11 cellular contexts compared by ENCODE assay signal in the genomic region with DNA sequence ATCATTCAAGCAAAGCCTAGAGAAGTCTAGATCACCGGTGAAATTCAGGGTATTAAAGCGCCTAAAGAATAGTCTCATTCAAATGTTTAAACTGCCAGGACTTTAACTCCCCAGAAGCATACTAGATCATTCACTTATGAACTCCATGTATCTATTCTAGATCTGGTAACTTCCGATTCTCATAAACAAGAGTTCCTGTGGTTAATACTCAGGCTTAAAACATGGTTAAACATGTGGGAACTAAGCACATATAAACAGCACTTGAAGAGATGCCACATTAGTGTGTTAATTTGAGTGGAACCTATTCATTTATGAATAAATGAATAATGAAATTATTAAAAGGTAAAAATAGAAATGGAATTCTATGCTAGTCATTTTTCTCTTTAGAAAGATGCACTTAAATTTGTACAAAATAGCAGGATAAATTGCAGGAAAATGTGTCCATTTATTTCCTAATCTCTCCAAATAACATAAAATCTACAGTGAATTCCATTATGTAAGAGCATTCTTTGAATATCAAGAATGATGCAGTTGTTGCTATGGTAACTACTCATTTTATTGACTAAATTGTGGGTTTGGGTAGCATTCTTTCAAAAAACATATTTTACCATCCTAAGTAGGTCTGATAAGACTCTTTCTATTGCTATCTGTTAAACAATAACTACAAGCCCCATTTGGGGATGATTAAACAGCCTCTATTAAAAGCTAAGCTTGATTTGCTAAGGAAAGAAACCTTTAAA.
DNase-seq lines count a peak whose midpoint lies in the region; ATAC-seq, FAIRE-seq and TF ChIP-seq lines count a peak whose summit lies in the region.
"Had no signal": no experiment of that assay in that cellular context is flagged by ENCODE, and none has a peak within 500 bp of the region (broad histone marks: within the 10 kb centered on the region; RNA-seq: fewer than 3 reads in every experiment).

No MANE protein-coding gene starts in this region.

- ATAC-seq in GM12878 (no peak), HG03097 (IDR thresholded peaks at IDR 0.05; ENCODE audit: low FRiP score, unreplicated experiment) (no peak)
- ATAC-seq: foreskin keratinocyte had no signal

- no peak overlapping the region for H2AFZ ChIP-seq in GM12878 (ENCODE audit: control insufficient read depth, low read depth, low read length)

- peak overlapping the region in 8 of 10 experiments; percentile 85 to 96 (median 91); a peak in 13 of 20 replicates for H3K4me3 ChIP-seq in BLaER1 treated with 17β-estradiol and CSF1 and Interleukin-3, amounts not matched to agents 10 nM and 100 nM
- peak overlapping the region; percentile 72 for H3K4me3 ChIP-seq in HUES6 (ENCODE audit: low read depth, low read length)
- H3K4me3 ChIP-seq in GM12878, result peak overlapping the region; percentile 99
- peak overlapping the region; percentile 76 to 95 for H3K4me3 ChIP-seq in muscle layer of duodenum (ENCODE audit: low read depth in 1 of 2, low read length in 2 of 2)
- H3K4me3 ChIP-seq in colonic mucosa, result no peak overlapping the region

- peak overlapping the region in 6 of 11 experiments; percentile 83 to 94 (median 88); a peak in 10 of 22 replicates for H3K9ac ChIP-seq in BLaER1 treated with 17β-estradiol and CSF1 and Interleukin-3, amounts not matched to agents 10 nM and 100 nM
- H3K9ac ChIP-seq in HUES6 (ENCODE audit: low read length), result no peak overlapping the region
- no peak overlapping the region for H3K9ac ChIP-seq in GM12878 (ENCODE audit: control insufficient read depth, insufficient read depth, low read length)
- peak overlapping the region in 1 of 2 donors; percentile 91 for H3K9ac ChIP-seq in colonic mucosa (ENCODE audit: low read depth in 2 of 2, low read length in 2 of 2)

- no peak for TF ChIP-seq RAD21 in GM12878 (IDR thresholded peaks at IDR 0.05; ENCODE audit: insufficient read depth, low read depth, low read length)

- RAD21 ChIA-PET in GM12878 (lab: Charles Lee; ENCODE audit: unreplicated experiment), result no interaction called here

- peak overlapping the region; percentile 89 to 97 (median 93); a peak in 20 of 22 replicates for H3K4me2 ChIP-seq in BLaER1 treated with 17β-estradiol and CSF1 and Interleukin-3, amounts not matched to agents 10 nM and 100 nM
- peak overlapping the region; percentile 84 for H3K4me2 ChIP-seq in GM12878 (ENCODE audit: control insufficient read depth, insufficient read depth)

- H4K20me1 ChIP-seq in BLaER1 treated with 17β-estradiol and CSF1 and Interleukin-3, amounts not matched to agents 10 nM and 100 nM, result peaks cover 0 to 57% (median 0%) of the 10 kb centered on the region in 11 experiments; a peak in 9 of 22 replicates
- no peaks in the 10 kb centered on the region for H4K20me1 ChIP-seq in GM12878 (ENCODE audit: control insufficient read depth, insufficient read depth)

- H3K79me2 ChIP-seq in GM12878 (ENCODE audit: control insufficient read depth, insufficient read depth, low read length), result peaks cover 35% of the 10 kb centered on the region

- peaks cover 5 to 29% (median 10%) of the 10 kb centered on the region in 11 experiments; a peak in 15 of 22 replicates for H3K36me3 ChIP-seq in BLaER1 treated with 17β-estradiol and CSF1 and Interleukin-3, amounts not matched to agents 10 nM and 100 nM
- no peaks in the 10 kb centered on the region for H3K36me3 ChIP-seq in HUES6 (ENCODE audit: control insufficient read depth, insufficient read depth, low read length)
- H3K36me3 ChIP-seq in GM12878 (ENCODE audit: control insufficient read depth in 2 of 2, insufficient read depth in 2 of 2, low read length in 1 of 2), result peaks cover 0 to 3% of the 10 kb centered on the region in 2 experiments; a peak in 2 of 4 replicates
- no peaks in the 10 kb centered on the region for H3K36me3 ChIP-seq in muscle layer of duodenum (ENCODE audit: control insufficient read depth in 1 of 2, insufficient read depth in 2 of 2, low read length in 2 of 2)
- no peaks in the 10 kb centered on the region for H3K36me3 ChIP-seq in colonic mucosa

- H3K4me1 ChIP-seq in BLaER1 treated with 17β-estradiol and CSF1 and Interleukin-3, amounts not matched to agents 10 nM and 100 nM, result peaks cover 15 to 64% (median 24%) of the 10 kb centered on the region in 10 experiments
- H3K4me1 ChIP-seq in HUES6 (ENCODE audit: control insufficient read depth, insufficient read depth, low read length), result peaks cover 6% of the 10 kb centered on the region; the same call in 1 of the 2 replicates
- H3K4me1 ChIP-seq in GM12878 (ENCODE audit: control insufficient read depth, insufficient read depth, low read length), result peaks cover 8% of the 10 kb centered on the region
- H3K4me1 ChIP-seq in muscle layer of duodenum (ENCODE audit: control insufficient read depth in 1 of 2, insufficient read depth in 2 of 2, low read length in 2 of 2), result peaks cover 5 to 24% of the 10 kb centered on the region in 2 donors
- H3K4me1 ChIP-seq in colonic mucosa, result no peaks in the 10 kb centered on the region

- TF ChIP-seq CTCF in GM12878 (IDR thresholded peaks at IDR 0.05 in 2 of 3, conservative IDR thresholded peaks at IDR 0.05 in 1 of 3; ENCODE audit: control insufficient read depth in 2 of 3, extremely low read depth in 1 of 3, insufficient read depth in 1 of 3, low read depth in 3 of 3, low read length in 3 of 3) (no peak), colonic mucosa (IDR thresholded peaks at IDR 0.05) (no peak)

- H3K27ac ChIP-seq in BLaER1 treated with 17β-estradiol and CSF1 and Interleukin-3, amounts not matched to agents 10 nM and 100 nM, result peak overlapping the region in 3 of 11 experiments; percentile 79 to 91 (median 83); a peak in 6 of 22 replicates
- H3K27ac ChIP-seq in HUES6 (ENCODE audit: low read depth, low read length), result no peak overlapping the region
- H3K27ac ChIP-seq in GM12878 (ENCODE audit: control insufficient read depth, insufficient read depth), result no peak overlapping the region; the same call in 1 of the 2 replicates
- H3K27ac ChIP-seq in muscle layer of duodenum (ENCODE audit: low read length), result no peak overlapping the region
- no peak overlapping the region for H3K27ac ChIP-seq in colonic mucosa
- H3K27ac ChIP-seq: foreskin keratinocyte had no signal

- CTCF ChIA-PET in GM12878 (lab: Yijun Ruan, JAX) (interaction anchor here (1.1 kb wide), 1 partner anchor 221 kb away, joined by 3 read pairs; no protein-coding TSS in a partner anchor), HEK293T (lab: Yijun Ruan, JAX) (no interaction called here)

- no peaks in the 10 kb centered on the region for H3K9me3 ChIP-seq in BLaER1 treated with 17β-estradiol and CSF1 and Interleukin-3, amounts not matched to agents 10 nM and 100 nM (replicated peaks in 1 of 11)
- H3K9me3 ChIP-seq in HUES6 (ENCODE audit: control insufficient read depth, insufficient read depth, low read depth, low read length) (no peaks in the 10 kb centered on the region), GM12878 (replicated peaks; ENCODE audit: control insufficient read depth, insufficient read depth, low read length) (no peaks in the 10 kb centered on the region), muscle layer of duodenum (ENCODE audit: control insufficient read depth in 1 of 2, low read length in 2 of 2) (no peaks in the 10 kb centered on the region), colonic mucosa (no peaks in the 10 kb centered on the region)

- H3K27me3 ChIP-seq in BLaER1 treated with 17β-estradiol and CSF1 and Interleukin-3, amounts not matched to agents 10 nM and 100 nM, result no peaks in the 10 kb centered on the region
- H3K27me3 ChIP-seq in HUES6 (ENCODE audit: control insufficient read depth, insufficient read depth, low read length) (no peaks in the 10 kb centered on the region), GM12878 (replicated peaks in 1 of 2; ENCODE audit: control insufficient read depth in 2 of 2, insufficient read depth in 2 of 2, low read length in 1 of 2) (no peaks in the 10 kb centered on the region), muscle layer of duodenum (ENCODE audit: low read depth, low read length) (no peaks in the 10 kb centered on the region), colonic mucosa (no peaks in the 10 kb centered on the region)
- H3K27me3 ChIP-seq: foreskin keratinocyte had no signal

- FAIRE-seq in GM12878 (lab: Jason Lieb, UNC), result no peak

- TF ChIP-seq POLR2A in GM12878 (IDR thresholded peaks at IDR 0.05; ENCODE audit: low read depth, low read length), result no peak

- SMC1A ChIA-PET in GM12878 (lab: Charles Lee; ENCODE audit: uncharacterized antibody, unreplicated experiment), result interaction anchor here (1.0 to 1.2 kb wide), 2 partner anchors 9 to 72 kb away, joined by 4 read pairs; no protein-coding TSS in a partner anchor

- DNase-seq in GM12878 (ENCODE audit: low read depth, low spot score) (no peak), colonic mucosa (no peak), HEK293T (ENCODE audit: extremely low spot score) (no peak), kidney glomerular epithelial cell (lab: John Stamatoyannopoulos, UW) (no peak)
- DNase-seq: activated CD4-positive, alpha-beta T cell treated with anti-CD3 and anti-CD28 coated beads for 48 hours; NCI-H2029 treated with DMSO at 0.1 percent for 48 hours had no signal

- intact Hi-C loops in GM12878 (cut with micrococcal nuclease; ENCODE audit: unreplicated experiment) (loop anchor here (10.0 kb wide), 1 partner anchor 177 kb away; a partner anchor contains a TSS), colonic mucosa (cut with DNase I) (no loop called here)

- in situ Hi-C loops in GM12878 (cut with MboI), result no loop called here

- 91% methylated on average over 3 of the region's 3 CpGs for WGBS in GM12878 (ENCODE audit: insufficient coverage, insufficient replicate concordance, low lambda C conversion rate, missing lambda C conversion rate)

- TF ChIP-seq EP300 in GM12878 (IDR thresholded peaks at IDR 0.05; ENCODE audit: borderline replicate concordance in 1 of 2, control insufficient read depth in 1 of 2, low read depth in 2 of 2, low read length in 2 of 2), result no peak

- no TSS peak for BruUV-seq in GM12878 (replicated peaks; lab: Mats Ljungman, UMichigan)

- POLR2A ChIA-PET in GM12878 (lab: Charles Lee), result interaction anchor here (1.2 kb wide), 1 partner anchor 148 kb away, joined by 4 read pairs; a partner anchor contains a TSS
- POLR2A ChIA-PET in HEK293T (lab: Yijun Ruan, JAX), result no interaction called here

TF ChIP-seq in GM12878, 131 proteins besides CTCF, POLR2A, EP300 and RAD21 (continues in another document):
- TF ChIP-seq BMI1 (IDR thresholded peaks at IDR 0.05; ENCODE audit: borderline replicate concordance) (peak; percentile 40; the same call in 1 of the 2 replicates), FOS (IDR thresholded peaks at IDR 0.05; ENCODE audit: borderline replicate concordance, extremely low read depth, insufficient read length) (no peak), ETV6 (conservative IDR thresholded peaks at IDR 0.05 in 1 of 2, IDR thresholded peaks at IDR 0.05 in 1 of 2; ENCODE audit: borderline replicate concordance in 1 of 2, low read depth in 1 of 2) (no peak)

TF ChIP-seq in HEK293T, 16 proteins besides CTCF, POLR2A, EP300 and RAD21 (continues in another document):
- no peak for TF ChIP-seq ARNT (IDR thresholded peaks at IDR 0.05)

Comparison
In these comparisons a context has a peak if more than half of its experiments do, and no peak if none do; other contexts are left out.
1. H3K9ac ChIP-seq: peak in BLaER1 treated with 17β-estradiol and CSF1 and Interleukin-3, amounts not matched to agents 10 nM and 100 nM (6 of 11); none in HUES6 (single experiment) and GM12878 (single experiment).